ENCODE assay signal across 21 cellular contexts in the genomic region with DNA sequence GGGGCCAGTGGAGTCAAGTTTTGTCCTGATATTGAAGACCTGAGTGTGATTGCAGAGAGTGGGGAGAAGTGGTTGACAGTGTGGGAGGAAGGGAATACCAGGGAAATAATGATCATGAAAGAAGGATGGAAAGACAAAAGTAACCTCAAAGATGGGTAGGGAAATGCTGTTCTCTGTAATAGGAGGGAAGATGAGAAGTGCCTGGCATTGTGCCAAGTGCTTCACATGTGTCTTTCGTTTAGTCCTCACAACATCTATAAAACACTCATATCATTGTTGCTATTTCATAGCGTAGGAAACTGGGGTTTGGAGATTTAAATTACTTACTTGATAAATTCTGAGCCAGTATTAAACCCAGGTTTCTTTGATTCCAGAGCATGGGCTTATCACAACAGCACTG.
"Had no signal": no experiment of that assay in that cellular context is flagged by ENCODE, and none has a peak within 500 bp of the region (broad histone marks: within the 10 kb centered on the region; RNA-seq: fewer than 3 reads in every experiment).

No MANE protein-coding gene starts in this region.

- H3K4me3 ChIP-seq: adrenal gland, PC-9 had no signal

- DNase-seq: activated CD4-positive, alpha-beta T cell treated with anti-CD3 and anti-CD28 coated beads for 48 hours; activated CD4-positive, alpha-beta T cell treated with anti-CD3 and anti-CD28 coated beads, Interleukin-2, amount 50 U/mL, for 4 hours; activated CD4-positive, CD25-positive, alpha-beta regulatory T cell treated with anti-CD3 and anti-CD28 coated beads, Interleukin-2, amount 50 U/mL, for 72 hours; activated CD8-positive, alpha-beta memory T cell treated with anti-CD3 and anti-CD28 coated beads, Interleukin-2, amount 50 U/mL, for 48 hours; activated CD8-positive, alpha-beta T cell treated with anti-CD3 and anti-CD28 coated beads, Interleukin-2, amount 10 ng/mL, durations not matched to agents 7 days and 5 days; activated naive CD4-positive, alpha-beta T cell treated with anti-CD3 and anti-CD28 coated beads, Interleukin-2, amount 50 U/mL, for 16 hours; activated naive CD8-positive, alpha-beta T cell treated with anti-CD3 and anti-CD28 coated beads, Interleukin-2, amount 10 ng/mL, durations not matched to agents 7 days and 5 days; activated T-cell treated with anti-CD3 and anti-CD28 coated beads, Interleukin-2, amount 50 U/mL, for 1 hour; adrenal gland; anterior cingulate cortex; cerebellar nuclear complex; KG1; MV-4-11; NCI-H1092 treated with DMSO at 0.1 percent for 48 hours; NCI-H1436 treated with DMSO at 0.1 percent for 48 hours; NCI-H2081; NCI-H2171; NCI-H226; NCI-H69; PC-9; SIG-M5 had no signal
